Comparison of ENCODE assay signal across 8 cellular contexts in genomic region chr1:204104331-204105222, GRCh38. TPM values are rescaled to one million over a fixed set of nuclear protein-coding genes. Genes with fewer than 3 reads are reported as not detected.
DNase-seq lines count a peak whose midpoint lies in the region; ATAC-seq and TF ChIP-seq lines count a peak whose summit lies in the region.
"Had no signal": no experiment of that assay in that cellular context is flagged by ENCODE, and none has a peak within 500 bp of the region (broad histone marks: within the 10 kb centered on the region; RNA-seq: fewer than 3 reads in every experiment).

No MANE protein-coding gene starts in this region.

- H3K9me3 ChIP-seq in HCT116 (ENCODE audit: control insufficient read depth in 1 of 2, insufficient read depth in 1 of 2, low read depth in 1 of 2, low read length in 2 of 2) (no peaks in the 10 kb centered on the region), skeletal muscle satellite cell (replicated peaks; ENCODE audit: low read length) (no peaks in the 10 kb centered on the region)
- H3K9me3 ChIP-seq: neutrophil had no signal

- H3K4me1 ChIP-seq in HCT116 (ENCODE audit: control insufficient read depth in 1 of 2, insufficient read depth in 2 of 2, low read length in 2 of 2) (peaks cover 42 to 49% of the 10 kb centered on the region in 2 experiments), skeletal muscle satellite cell (ENCODE audit: control insufficient read depth, insufficient read depth, low read length) (peaks cover 31% of the 10 kb centered on the region)

- peak overlapping the region; percentile 74 for H3K27ac ChIP-seq in HCT116 (ENCODE audit: low read depth, low read length)
- H3K27ac ChIP-seq: neutrophil had no signal

- H3K4me3 Mint-ChIP-seq in T-helper 1 cell treated with Interleukin-12 subunit alpha and Interleukin-12 subunit beta and Interleukin-4 antibody, amounts not matched to agents 30 μg/mL and 1 μg/mL, for 36 hours, result peak overlapping the region; percentile 1

- H3K9me2 ChIP-seq in HCT116 (ENCODE audit: insufficient read depth), result no peaks in the 10 kb centered on the region

- H3K36me3 Mint-ChIP-seq in T-helper 1 cell treated with Interleukin-12 subunit alpha and Interleukin-12 subunit beta and Interleukin-4 antibody, amounts not matched to agents 30 μg/mL and 1 μg/mL, for 36 hours (ENCODE audit: low read depth), result no peaks in the 10 kb centered on the region

- RAD21 ChIA-PET in HCT116 (lab: Charles Lee; ENCODE audit: low non-redundant PET in 1 of 2, low total read pairs in 2 of 2, uncharacterized antibody in 2 of 2, unreplicated experiment in 2 of 2), result interaction anchor here in 1 of 2 experiments (0.6 to 0.7 kb wide), 2 partner anchors 233 to 1030 kb away, joined by 3 to 4 read pairs; no protein-coding TSS in a partner anchor

- peaks cover 22% of the 10 kb centered on the region; the same call in 1 of the 2 replicates for H3K79me2 ChIP-seq in HCT116 (ENCODE audit: insufficient read depth, low read length)

- no peak for TF ChIP-seq RAD21 in HCT116 (IDR thresholded peaks at IDR 0.05; ENCODE audit: low read depth)

- no peak overlapping the region for H2AFZ ChIP-seq in HCT116 (ENCODE audit: low read depth, low read length, poor library complexity, severe bottlenecking)

- H3K9ac ChIP-seq in HCT116 (ENCODE audit: low read length) (peak overlapping the region; percentile 37), skeletal muscle satellite cell (ENCODE audit: low read depth, low read length) (no peak overlapping the region)

- DNase-seq in HCT116 (ENCODE audit: low read depth, low spot score) (no peak), foreskin melanocyte (peak; percentile 90), medulla oblongata (ENCODE audit: extremely low spot score) (no peak), HuH-7 (ENCODE audit: low spot score) (no peak)

- POLR2A ChIA-PET in HCT116 (lab: Charles Lee), result interaction anchor here (0.8 kb wide), 2 partner anchors 26 to 32 kb away, joined by 3 to 4 read pairs; partner anchors contain the start of gene SOX13

- CTCF ChIA-PET in HCT116 (lab: Charles Lee), result interaction anchor here (0.7 to 1.2 kb wide), 2 partner anchors 23 to 294 kb away, joined by 3 read pairs; no protein-coding TSS in a partner anchor

- H3K27ac Mint-ChIP-seq in T-helper 1 cell treated with Interleukin-12 subunit alpha and Interleukin-12 subunit beta and Interleukin-4 antibody, amounts not matched to agents 30 μg/mL and 1 μg/mL, for 36 hours, result peak overlapping the region; percentile 59

- peaks cover 11% of the 10 kb centered on the region for H3K27me3 Mint-ChIP-seq in T-helper 1 cell treated with Interleukin-12 subunit alpha and Interleukin-12 subunit beta and Interleukin-4 antibody, amounts not matched to agents 30 μg/mL and 1 μg/mL, for 36 hours (ENCODE audit: low read depth)

- no peaks in the 10 kb centered on the region for H4K20me1 ChIP-seq in HCT116 (ENCODE audit: insufficient read depth)

- no peak for TF ChIP-seq POLR2A in HCT116 (IDR thresholded peaks at IDR 0.05; ENCODE audit: borderline replicate concordance, extremely low read depth, insufficient read depth, insufficient read length)

- peak overlapping the region; percentile 77 for H3K4me2 ChIP-seq in HCT116 (ENCODE audit: low read length)
- H3K4me2 ChIP-seq in skeletal muscle satellite cell (ENCODE audit: low read length), result peak overlapping the region; percentile 60

- peak overlapping the region in 1 of 2 experiments; percentile 36; a peak in 3 of 4 replicates for H3K4me3 ChIP-seq in HCT116 (replicated peaks in 1 of 2; ENCODE audit: low read depth in 1 of 2, low read length in 2 of 2)
- peak overlapping the region; percentile 36 for H3K4me3 ChIP-seq in skeletal muscle satellite cell (ENCODE audit: low read length)

- H3K9me3 Mint-ChIP-seq in T-helper 1 cell treated with Interleukin-12 subunit alpha and Interleukin-12 subunit beta and Interleukin-4 antibody, amounts not matched to agents 30 μg/mL and 1 μg/mL, for 36 hours, result no peaks in the 10 kb centered on the region

- BruUV-seq in HCT116 (replicated peaks; lab: Mats Ljungman, UMichigan), result no TSS peak

- no peaks in the 10 kb centered on the region for H3K27me3 ChIP-seq in HCT116 (ENCODE audit: insufficient read depth, low read length)
- H3K27me3 ChIP-seq in skeletal muscle satellite cell (ENCODE audit: control insufficient read depth, insufficient read depth, low read length), result no peaks in the 10 kb centered on the region

- TF ChIP-seq CTCF in HCT116 (IDR thresholded peaks at IDR 0.05 in 2 of 3, conservative IDR thresholded peaks at IDR 0.05 in 1 of 3; ENCODE audit: borderline replicate concordance in 1 of 3, insufficient read depth in 1 of 3, low read depth in 2 of 3, low read length in 2 of 3), result no peak

- intact Hi-C loops in HCT116 (cut with micrococcal nuclease), result no loop called here

- peaks cover 21% of the 10 kb centered on the region for H3K4me1 Mint-ChIP-seq in T-helper 1 cell treated with Interleukin-12 subunit alpha and Interleukin-12 subunit beta and Interleukin-4 antibody, amounts not matched to agents 30 μg/mL and 1 μg/mL, for 36 hours (ENCODE audit: low read depth)

- ATAC-seq in HCT116 (peak; percentile 75), HG02852 (IDR thresholded peaks at IDR 0.05; ENCODE audit: unreplicated experiment) (no peak)

- H3K36me3 ChIP-seq in HCT116 (ENCODE audit: control insufficient read depth in 1 of 2, insufficient read depth in 2 of 2, low read length in 2 of 2), result no peaks in the 10 kb centered on the region
- no peaks in the 10 kb centered on the region for H3K36me3 ChIP-seq in skeletal muscle satellite cell (ENCODE audit: insufficient read depth, low read length)
- H3K36me3 ChIP-seq: neutrophil had no signal

TF ChIP-seq in HCT116, 20 proteins besides CTCF, POLR2A, EP300 and RAD21:
- TF ChIP-seq MAX (IDR thresholded peaks at IDR 0.05), result no peak
- TF ChIP-seq ATF3 (IDR thresholded peaks at IDR 0.05), result no peak
- peak; percentile 59; the same call in 1 of the 2 replicates for TF ChIP-seq EGR1 (IDR thresholded peaks at IDR 0.05; ENCODE audit: low read depth)
- no peak for TF ChIP-seq CBX3 (IDR thresholded peaks at IDR 0.05; ENCODE audit: low read depth)
- no peak for TF ChIP-seq REST (IDR thresholded peaks at IDR 0.05; ENCODE audit: low read depth)
- peak; percentile 43 for TF ChIP-seq FOSL1 (IDR thresholded peaks at IDR 0.05; ENCODE audit: low read depth)
- TF ChIP-seq POLR2AphosphoS5 (IDR thresholded peaks at IDR 0.05; ENCODE audit: low read depth, low read length), result 0 out of 2 replicates have a peak, but pooled peaks have one; percentile 25
- no peak for TF ChIP-seq EZH2phosphoT487 (IDR thresholded peaks at IDR 0.05; ENCODE audit: borderline replicate concordance)
- no peak for TF ChIP-seq TCF7L2 (IDR thresholded peaks at IDR 0.05; ENCODE audit: borderline replicate concordance, extremely low read depth, insufficient read depth, insufficient read length)
- peak; percentile 51 for TF ChIP-seq SP1 (IDR thresholded peaks at IDR 0.05; ENCODE audit: low read depth)
TF ChIP-seq in HCT116: peak in this region for 4.

RNA-seq across cellular contexts. Expression of gene SOX13, which starts 31.7 kb away (rescaled TPM):
- 35.6 TPM for total RNA-seq in HCT116 (2021; ENCODE audit: unreplicated experiment)
- 24.6 and 25.2 TPM in 2 replicates for polyA plus RNA-seq in HCT116 (2012)
- total RNA-seq in skeletal muscle satellite cell (2012; rRNA removed), result 8.1 and 12.0 TPM in 2 replicates

RNA-seq across cellular contexts. Expression of gene ETNK2, which starts 47.3 kb away (rescaled TPM):
- total RNA-seq in HCT116 (2021; ENCODE audit: unreplicated experiment), result 16.1 TPM
- 17.3 and 20.5 TPM in 2 replicates for polyA plus RNA-seq in HCT116 (2012)
- 0.51 and 1.1 TPM in 2 replicates for total RNA-seq in skeletal muscle satellite cell (2012; rRNA removed)
